In genomic region chr15:40253179-40253790, GRCh38 we compare ENCODE assay signal across 11 cellular contexts. TPM values are rescaled to one million over a fixed set of nuclear protein-coding genes. Genes with fewer than 3 reads are reported as not detected.
DNase-seq lines count a peak whose midpoint lies in the region; ATAC-seq and TF ChIP-seq lines count a peak whose summit lies in the region.
"Had no signal": no experiment of that assay in that cellular context is flagged by ENCODE, and none has a peak within 500 bp of the region (broad histone marks: within the 10 kb centered on the region; RNA-seq: fewer than 3 reads in every experiment).

No MANE protein-coding gene starts in this region.

- H3K27me3 ChIP-seq in ascending aorta (no peaks in the 10 kb centered on the region), liver (ENCODE audit: control insufficient read depth in 4 of 4, insufficient read depth in 4 of 4, low read length in 3 of 4) (peaks cover 0 to 4% (median under 1%) of the 10 kb centered on the region in 4 donors), suprapubic skin (peaks cover 2% of the 10 kb centered on the region)
- H3K27me3 ChIP-seq: SJSA1 had no signal

- H3K27me3 Mint-ChIP-seq in T-helper 2 cell treated with Interferon-gamma antibody and Interleukin-4, amounts not matched to agents 5 μg/mL and 100 μg/mL, for 36 hours (ENCODE audit: low read depth) = peaks cover 38% of the 10 kb centered on the region

- H3K4me3 Mint-ChIP-seq in T-helper 2 cell treated with Interferon-gamma antibody and Interleukin-4, amounts not matched to agents 5 μg/mL and 100 μg/mL, for 36 hours = peak overlapping the region; percentile 80

- no peak for TF ChIP-seq POLR2A in suprapubic skin (IDR thresholded peaks at IDR 0.05)

- 47% methylated on average over 26 of the region's 26 CpGs for WGBS in liver
- whole genome bisulfite sequencing in suprapubic skin = 34% methylated on average over 17 of the region's 26 CpGs

- H3K4me1 ChIP-seq in ascending aorta (peaks cover 15 to 16% of the 10 kb centered on the region in 2 donors), liver (ENCODE audit: control insufficient read depth in 4 of 4, insufficient read depth in 4 of 4, low read length in 3 of 4) (peaks cover 9 to 13% (median 11%) of the 10 kb centered on the region in 4 donors), suprapubic skin (peaks cover 46% of the 10 kb centered on the region)

- H3K27ac ChIP-seq in ascending aorta = no peak overlapping the region
- H3K27ac ChIP-seq in liver (ENCODE audit: low read depth in 1 of 2, low read length in 2 of 2) = no peak overlapping the region
- peak overlapping the region; percentile 81 for H3K27ac ChIP-seq in suprapubic skin
- H3K27ac ChIP-seq: SJSA1 had no signal

- no peak overlapping the region for H3K9ac ChIP-seq in liver (ENCODE audit: low read depth in 1 of 2, low read length in 2 of 2)

- H3K9me3 Mint-ChIP-seq in T-helper 2 cell treated with Interferon-gamma antibody and Interleukin-4, amounts not matched to agents 5 μg/mL and 100 μg/mL, for 36 hours = no peaks in the 10 kb centered on the region

- H3K9me3 ChIP-seq in ascending aorta (no peaks in the 10 kb centered on the region), liver (ENCODE audit: control insufficient read depth in 4 of 4, low read length in 3 of 4) (no peaks in the 10 kb centered on the region), suprapubic skin (no peaks in the 10 kb centered on the region)
- H3K9me3 ChIP-seq: SJSA1 had no signal

- H3K4me3 ChIP-seq in ascending aorta (peak overlapping the region; percentile 69 to 78), liver (ENCODE audit: low read depth in 1 of 3, low read length in 3 of 3) (peak overlapping the region in 2 of 3 donors; percentile 46 to 55), suprapubic skin (peak overlapping the region; percentile 64)
- H3K4me3 ChIP-seq: SJSA1 had no signal

- no peak for DNase-seq in T-helper 2 cell treated with Interferon-gamma antibody and Interleukin-4, amounts not matched to agents 5 μg/mL and 100 μg/mL, for 36 hours (ENCODE audit: low spot score)
- DNase-seq in T-helper 2 cell = no peak
- no peak for DNase-seq in ascending aorta (ENCODE audit: low spot score in 2 of 2)
- no peak for DNase-seq in suprapubic skin (ENCODE audit: low spot score in 2 of 2)
- no peak for DNase-seq in NCI-H187 (lab: John Stamatoyannopoulos, UW)
- DNase-seq: AML-193, head of caudate nucleus had no signal

- ATAC-seq in GM19397 (IDR thresholded peaks at IDR 0.05; ENCODE audit: unreplicated experiment) = no peak
- no peak for ATAC-seq in GM21515 (IDR thresholded peaks at IDR 0.05; ENCODE audit: unreplicated experiment)

- no peaks in the 10 kb centered on the region for H3K36me3 Mint-ChIP-seq in T-helper 2 cell treated with Interferon-gamma antibody and Interleukin-4, amounts not matched to agents 5 μg/mL and 100 μg/mL, for 36 hours (ENCODE audit: low read depth)

- intact Hi-C loops in ascending aorta (cut with DNase I) = no loop called here

- TF ChIP-seq CTCF in ascending aorta (IDR thresholded peaks at IDR 0.05) = no peak
- no peak for TF ChIP-seq CTCF in liver (IDR thresholded peaks at IDR 0.05; ENCODE audit: low read depth, low read length, missing input control)
- TF ChIP-seq CTCF in suprapubic skin (IDR thresholded peaks at IDR 0.05) = no peak

- H3K36me3 ChIP-seq in ascending aorta (no peaks in the 10 kb centered on the region), liver (ENCODE audit: control insufficient read depth in 4 of 4, insufficient read depth in 3 of 4, low read depth in 1 of 4, low read length in 3 of 4) (no peaks in the 10 kb centered on the region), suprapubic skin (peaks cover 5% of the 10 kb centered on the region)
- H3K36me3 ChIP-seq: SJSA1 had no signal

- no peak overlapping the region for H3K27ac Mint-ChIP-seq in T-helper 2 cell treated with Interferon-gamma antibody and Interleukin-4, amounts not matched to agents 5 μg/mL and 100 μg/mL, for 36 hours

- H3K4me1 Mint-ChIP-seq in T-helper 2 cell treated with Interferon-gamma antibody and Interleukin-4, amounts not matched to agents 5 μg/mL and 100 μg/mL, for 36 hours (ENCODE audit: low read depth) = peaks cover 5% of the 10 kb centered on the region

- TF ChIP-seq RAD21 in liver (IDR thresholded peaks at IDR 0.05) = no peak

- TF ChIP-seq EP300 in suprapubic skin (IDR thresholded peaks at IDR 0.05) = no peak

TF ChIP-seq in liver, 16 proteins besides CTCF, POLR2A, EP300 and RAD21:
- TF ChIP-seq SP1 (IDR thresholded peaks at IDR 0.05) = no peak

RNA-seq across cellular contexts. Expression of gene PAK6, which starts 14.4 kb away (rescaled TPM):
- total RNA-seq in ascending aorta = not detected
- total RNA-seq in liver = under 1 TPM; 0.05 to 0.08 TPM
- under 1 TPM; 0.13 to 0.17 TPM for polyA plus RNA-seq in liver
- 100 to 1,000 TPM in 1 of 4 donors, 10 to 100 TPM in 3; 71.7 to 145 (median 79.2) TPM for total RNA-seq in suprapubic skin

RNA-seq across cellular contexts. Expression of gene ANKRD63, which starts 29.6 kb away (rescaled TPM):
- total RNA-seq in ascending aorta = not detected
- total RNA-seq in liver = not detected
- polyA plus RNA-seq in liver = not detected
- total RNA-seq in suprapubic skin = not detected

RNA-seq across cellular contexts. Expression of gene PLCB2, which starts 54.5 kb away (rescaled TPM):
- total RNA-seq in ascending aorta (6.9 TPM), liver (10 to 100 TPM; 10.6 to 13.3 TPM), suprapubic skin (1 to 10 TPM in 3 of 4 donors, under 1 TPM in 1; 0.34 to 3.0 (median 2.0) TPM)
- polyA plus RNA-seq in liver = 1 to 10 TPM; 2.1 to 4.7 TPM

Comparison
In these comparisons a context has a peak if more than half of its experiments do, and no peak if none do; other contexts are left out.
1. RNA of gene PAK6, which starts 14.4 kb away (total RNA-seq): 71.7 to 145 TPM in suprapubic skin; 0.05 to 0.08 TPM in liver and not detected in ascending aorta (single experiment); every median in the first group is over 10 times any median in the second.
2. Peak in every context shown above with its lines, with median percentiles within 50 percentile points of each other: H3K4me3 ChIP-seq.